ENCODE assay signal across 27 cellular contexts in the genomic region with DNA sequence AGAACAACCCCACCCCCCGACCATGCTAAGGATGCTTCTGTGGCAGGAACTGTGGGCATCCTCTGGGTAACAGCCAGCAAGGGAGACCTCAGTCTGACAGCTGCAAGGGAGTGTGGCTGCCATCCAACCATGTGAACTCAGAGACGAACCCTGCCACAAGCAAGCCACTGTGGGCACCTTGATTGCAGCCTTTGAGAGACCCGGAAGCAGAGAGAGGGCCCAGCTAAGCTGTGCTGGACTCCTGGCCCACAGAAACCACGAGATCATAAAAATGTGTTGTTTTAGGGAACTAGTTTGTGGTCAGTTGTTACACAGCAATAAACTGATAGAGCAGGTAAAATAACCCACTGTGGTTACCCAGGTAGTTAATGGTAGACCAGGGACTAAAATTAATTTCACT.
DNase-seq lines count a peak whose midpoint lies in the region; ATAC-seq and TF ChIP-seq lines count a peak whose summit lies in the region.
"Had no signal": no experiment of that assay in that cellular context is flagged by ENCODE, and none has a peak within 500 bp of the region (broad histone marks: within the 10 kb centered on the region; RNA-seq: fewer than 3 reads in every experiment).

No MANE protein-coding gene starts in this region.

- H3K27me3 ChIP-seq in esophagus muscularis mucosa, result peaks cover 0 to 14% (median 0%) of the 10 kb centered on the region in 4 donors
- H3K27me3 ChIP-seq: body of pancreas, Peyer's patch, testis, uterus had no signal

- no peaks in the 10 kb centered on the region for H3K36me3 ChIP-seq in esophagus muscularis mucosa
- H3K36me3 ChIP-seq: Peyer's patch, prostate gland, uterus had no signal

- TF ChIP-seq POLR2A in NB4 (IDR thresholded peaks at IDR 0.05; ENCODE audit: extremely low read depth, insufficient read length), result no peak
- TF ChIP-seq POLR2A in esophagus muscularis mucosa (IDR thresholded peaks at IDR 0.05; ENCODE audit: low read depth), result no peak

- DNase-seq in COR-L47 (lab: John Stamatoyannopoulos, UW) (peak; percentile 9), NB4 (ENCODE audit: low read depth) (peak; percentile 56), astrocyte of the hippocampus (ENCODE audit: low read depth, low spot score) (peak; percentile 6), nucleus accumbens (lab: John Stamatoyannopoulos, UW) (no peak), esophagus muscularis mucosa (ENCODE audit: extremely low spot score) (no peak)
- no peak for DNase-seq in NK-92 treated with Interleukin-12 subunit alpha and Interleukin-12 subunit beta, amount 100 ng/mL, for 24 hours (lab: John Stamatoyannopoulos, UW)
- DNase-seq: ACHN; activated CD4-positive, alpha-beta T cell treated with anti-CD3 and anti-CD28 coated beads, Interleukin-2, amount 50 U/mL, for 1 hour; activated effector memory CD4-positive, alpha-beta T cell treated with anti-CD3 and anti-CD28 coated beads, Interleukin-2, amount 50 U/mL, for 16 hours; activated naive CD8-positive, alpha-beta T cell treated with anti-CD3 and anti-CD28 coated beads, Interleukin-2, amount 50 U/mL, for 24 hours; body of pancreas; effector memory CD4-positive, alpha-beta T cell; HCEC 1CT; hippocampal formation; islet precursor cell; NCI-H1436; Peyer's patch; SK-N-SH; stimulated activated CD4-positive, alpha-beta T cell treated with anti-CD3 and anti-CD28 coated beads, Interleukin-2, amount 100 ng/mL, for 24 hours; testis; uterus had no signal

- no peaks in the 10 kb centered on the region for H3K4me1 ChIP-seq in esophagus muscularis mucosa
- H3K4me1 ChIP-seq: body of pancreas, Peyer's patch, prostate gland, testis, uterus had no signal

- TF ChIP-seq CTCF in NB4 (IDR thresholded peaks at IDR 0.05; ENCODE audit: low read depth, low read length) (no peak), esophagus muscularis mucosa (IDR thresholded peaks at IDR 0.05) (no peak)

- 65% methylated on average over 3 of the region's 4 CpGs for WGBS in esophagus muscularis mucosa

- intact Hi-C loops in esophagus muscularis mucosa (cut with DNase I), result no loop called here

- ATAC-seq in GM19395 (IDR thresholded peaks at IDR 0.05; ENCODE audit: unreplicated experiment), result peak; percentile 66
- no peak for ATAC-seq in GM18867 (IDR thresholded peaks at IDR 0.05; ENCODE audit: unreplicated experiment)
- ATAC-seq: activated naive CD8-positive, alpha-beta T cell treated with anti-CD3 and anti-CD28 coated beads, Interleukin-2, amount 50 U/mL, for 24 hours; body of pancreas; stimulated activated effector memory CD8-positive, alpha-beta T cell treated with anti-CD3 and anti-CD28 coated beads, Interleukin-12 subunit alpha, Interleukin-12 subunit beta, amount 100 ng/mL, for 72 hours had no signal

- no peak overlapping the region for H3K27ac ChIP-seq in esophagus muscularis mucosa (replicated peaks in 1 of 4)
- H3K27ac ChIP-seq: body of pancreas, C4-2B, Peyer's patch, prostate gland, testis, uterus, VCaP had no signal

- no peak overlapping the region for H3K4me3 ChIP-seq in NB4 (ENCODE audit: low read depth, low read length)
- H3K4me3 ChIP-seq in esophagus muscularis mucosa, result no peak overlapping the region
- H3K4me3 ChIP-seq: body of pancreas, Peyer's patch, prostate gland, testis, uterus had no signal

- H3K9me3 ChIP-seq in esophagus muscularis mucosa, result peaks cover 0 to 8% (median 3%) of the 10 kb centered on the region in 4 donors
- H3K9me3 ChIP-seq: Peyer's patch, prostate gland, testis, uterus had no signal

- no peak for TF ChIP-seq EP300 in esophagus muscularis mucosa (IDR thresholded peaks at IDR 0.05)

Comparison
In these comparisons a context has a peak if more than half of its experiments do, and no peak if none do; other contexts are left out.
1. DNase-seq: peak in COR-L47 (single experiment), NB4 (single experiment) and astrocyte of the hippocampus (single experiment); none in nucleus accumbens (0 of 56), NK-92 treated with Interleukin-12 subunit alpha and Interleukin-12 subunit beta, amount 100 ng/mL, for 24 hours (single experiment) and esophagus muscularis mucosa (single experiment).